Comparison of ENCODE assay signal across 15 cellular contexts in the genomic region with DNA sequence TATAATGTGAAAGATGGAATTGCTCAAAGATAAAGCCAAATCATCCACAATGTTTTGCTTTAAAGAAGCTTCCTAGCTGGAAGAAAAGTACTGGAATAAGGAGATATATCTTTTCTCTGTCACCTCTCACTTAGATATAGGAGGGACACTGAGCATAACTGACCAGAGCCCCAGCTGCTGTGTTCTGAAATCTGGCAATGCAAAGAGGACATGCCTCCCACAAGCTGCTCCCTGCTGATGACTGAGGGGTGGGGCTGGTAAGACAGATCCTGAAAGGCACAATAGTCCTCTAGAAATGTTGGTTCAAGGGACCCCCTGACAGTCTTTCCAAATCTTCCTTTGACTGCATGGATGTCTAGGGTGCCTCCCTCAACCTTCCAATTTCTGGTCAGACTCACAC.
DNase-seq lines count a peak whose midpoint lies in the region; ATAC-seq and TF ChIP-seq lines count a peak whose summit lies in the region.
"Had no signal": no experiment of that assay in that cellular context is flagged by ENCODE, and none has a peak within 500 bp of the region (broad histone marks: within the 10 kb centered on the region; RNA-seq: fewer than 3 reads in every experiment).

No MANE protein-coding gene starts in this region.

- no peaks in the 10 kb centered on the region for H3K36me3 Mint-ChIP-seq in activated naive CD4-positive, alpha-beta T cell treated with anti-CD3 and anti-CD28 coated beads, Interleukin-2, amount 50 U/mL, for 24 hours
- H3K36me3 Mint-ChIP-seq in activated naive CD4-positive, alpha-beta T cell treated with anti-CD3 and anti-CD28 coated beads, Interleukin-2, amount 50 U/mL, for 72 hours = peaks cover 0 to 14% of the 10 kb centered on the region in 2 donors
- H3K36me3 Mint-ChIP-seq in chondrocyte (ENCODE audit: low read depth) = no peaks in the 10 kb centered on the region
- peaks cover 0 to 3% (median 3%) of the 10 kb centered on the region in 3 donors for H3K36me3 Mint-ChIP-seq in naive thymus-derived CD8-positive, alpha-beta T cell
- H3K36me3 Mint-ChIP-seq: CD8-positive, alpha-beta T cell had no signal

- H3K4me1 Mint-ChIP-seq in activated naive CD4-positive, alpha-beta T cell treated with anti-CD3 and anti-CD28 coated beads, Interleukin-2, amount 50 U/mL, for 24 hours = no peaks in the 10 kb centered on the region
- no peaks in the 10 kb centered on the region for H3K4me1 Mint-ChIP-seq in chondrocyte (ENCODE audit: low read depth)
- peaks cover 0 to 2% (median 0%) of the 10 kb centered on the region in 4 donors for H3K4me1 Mint-ChIP-seq in naive thymus-derived CD8-positive, alpha-beta T cell

- no peaks in the 10 kb centered on the region; the same call in 1 of the 2 replicates for H3K9me2 ChIP-seq in DOHH2 (replicated peaks; ENCODE audit: control insufficient read depth, low read length)

- H3K27ac Mint-ChIP-seq in activated naive CD4-positive, alpha-beta T cell treated with anti-CD3 and anti-CD28 coated beads, Interleukin-2, amount 50 U/mL, for 24 hours = peak overlapping the region; percentile 23
- H3K27ac Mint-ChIP-seq in activated naive CD4-positive, alpha-beta T cell treated with anti-CD3 and anti-CD28 coated beads, Interleukin-2, amount 50 U/mL, for 72 hours = no peak overlapping the region
- no peak overlapping the region for H3K27ac Mint-ChIP-seq in chondrocyte (ENCODE audit: unreplicated experiment)
- no peak overlapping the region for H3K27ac Mint-ChIP-seq in naive thymus-derived CD8-positive, alpha-beta T cell
- H3K27ac Mint-ChIP-seq: CD8-positive, alpha-beta T cell had no signal

- TF ChIP-seq CTCF in DOHH2 (IDR thresholded peaks at IDR 0.05; ENCODE audit: low read depth, low read length, poor library complexity, severe bottlenecking) = no peak
- TF ChIP-seq CTCF in HL-60 (IDR thresholded peaks at IDR 0.05; ENCODE audit: insufficient read depth, low read length) = no peak
- TF ChIP-seq CTCF in chondrocyte (IDR thresholded peaks at IDR 0.05) = no peak

- H3K4me1 ChIP-seq in DOHH2 (ENCODE audit: control insufficient read depth, low read length) = peaks cover 16% of the 10 kb centered on the region
- H3K4me1 ChIP-seq: BLaER1 treated with 17β-estradiol and CSF1 and Interleukin-3, amounts not matched to agents 10 nM and 100 nM had no signal

- H3K36me3 ChIP-seq in DOHH2 (ENCODE audit: control insufficient read depth, low read length) = no peaks in the 10 kb centered on the region
- H3K36me3 ChIP-seq: BLaER1 treated with 17β-estradiol and CSF1 and Interleukin-3, amounts not matched to agents 10 nM and 100 nM had no signal

- H3K27me3 Mint-ChIP-seq in activated naive CD4-positive, alpha-beta T cell treated with anti-CD3 and anti-CD28 coated beads, Interleukin-2, amount 50 U/mL, for 24 hours = no peaks in the 10 kb centered on the region
- peaks cover 23% of the 10 kb centered on the region for H3K27me3 Mint-ChIP-seq in chondrocyte (ENCODE audit: low read depth)
- peaks cover 0 to 1% (median 0%) of the 10 kb centered on the region in 5 donors for H3K27me3 Mint-ChIP-seq in naive thymus-derived CD8-positive, alpha-beta T cell

- no peaks in the 10 kb centered on the region for H3K9me3 Mint-ChIP-seq in activated naive CD4-positive, alpha-beta T cell treated with anti-CD3 and anti-CD28 coated beads, Interleukin-2, amount 50 U/mL, for 24 hours
- peaks cover 0 to 5% of the 10 kb centered on the region in 2 donors for H3K9me3 Mint-ChIP-seq in activated naive CD4-positive, alpha-beta T cell treated with anti-CD3 and anti-CD28 coated beads, Interleukin-2, amount 50 U/mL, for 72 hours
- H3K9me3 Mint-ChIP-seq in chondrocyte (ENCODE audit: low read depth) = no peaks in the 10 kb centered on the region
- H3K9me3 Mint-ChIP-seq in naive thymus-derived CD8-positive, alpha-beta T cell = no peaks in the 10 kb centered on the region
- H3K9me3 Mint-ChIP-seq: CD8-positive, alpha-beta T cell; H9 had no signal

- no peaks in the 10 kb centered on the region for H3K9me3 ChIP-seq in DOHH2 (ENCODE audit: control insufficient read depth, insufficient read depth, low read length)

- no peak overlapping the region for H3K27ac ChIP-seq in DOHH2 (ENCODE audit: low read depth, low read length)
- H3K27ac ChIP-seq in HL-60 (replicated peaks) = peak overlapping the region; percentile 25; the same call in 1 of the 2 replicates
- H3K27ac ChIP-seq: BLaER1 treated with 17β-estradiol and CSF1 and Interleukin-3, amounts not matched to agents 10 nM and 100 nM had no signal

- H4K20me1 ChIP-seq in DOHH2 (ENCODE audit: control insufficient read depth, insufficient read depth, low read depth, low read length) = no peaks in the 10 kb centered on the region
- H4K20me1 ChIP-seq: BLaER1 treated with 17β-estradiol and CSF1 and Interleukin-3, amounts not matched to agents 10 nM and 100 nM had no signal

- no peak for ATAC-seq in activated naive CD4-positive, alpha-beta T cell treated with anti-CD3 and anti-CD28 coated beads, Interleukin-2, amount 50 U/mL, for 72 hours
- no peak for ATAC-seq in naive thymus-derived CD8-positive, alpha-beta T cell
- ATAC-seq: CD8-positive, alpha-beta T cell had no signal

- H3F3A ChIP-seq in DOHH2 (ENCODE audit: control insufficient read depth, insufficient read depth) = no peaks in the 10 kb centered on the region

- H3K79me2 ChIP-seq in DOHH2 (ENCODE audit: control insufficient read depth, low read length) = no peaks in the 10 kb centered on the region

- no peak overlapping the region for H3K4me3 Mint-ChIP-seq in activated naive CD4-positive, alpha-beta T cell treated with anti-CD3 and anti-CD28 coated beads, Interleukin-2, amount 50 U/mL, for 24 hours
- no peak overlapping the region for H3K4me3 Mint-ChIP-seq in chondrocyte (ENCODE audit: unreplicated experiment)
- no peak overlapping the region for H3K4me3 Mint-ChIP-seq in naive thymus-derived CD8-positive, alpha-beta T cell
- H3K4me3 Mint-ChIP-seq: CD8-positive, alpha-beta T cell; H9 had no signal

- POLR2A ChIA-PET in naive thymus-derived CD8-positive, alpha-beta T cell (lab: Charles Lee) = interaction anchor here (1.5 kb wide), 1 partner anchor 8 kb away, joined by 5 read pairs; no protein-coding TSS in a partner anchor

- DNase-seq in activated naive CD4-positive, alpha-beta T cell treated with anti-CD3 and anti-CD28 coated beads, Interleukin-2, amount 50 U/mL, for 72 hours (ENCODE audit: low spot score in 2 of 2) = no peak
- DNase-seq in HL-60 (ENCODE audit: low read depth in 1 of 2, low spot score in 1 of 2) (no peak), chondrocyte (ENCODE audit: low spot score) (no peak), NCI-H1694 (lab: John Stamatoyannopoulos, UW) (no peak)
- no peak for DNase-seq in naive thymus-derived CD8-positive, alpha-beta T cell
- DNase-seq: 8988T; Calu3; CD8-positive, alpha-beta T cell; DMS79 treated with DMSO at 0.1 percent for 48 hours; EL; GOT3; H9 had no signal

- H3K4me2 ChIP-seq in DOHH2 (ENCODE audit: low read length) = peak overlapping the region; percentile 10; the same call in 1 of the 2 replicates

- H3K27me3 ChIP-seq in DOHH2 (ENCODE audit: control insufficient read depth, low read length) = no peaks in the 10 kb centered on the region
- H3K27me3 ChIP-seq in HL-60 (ENCODE audit: insufficient read depth, poor library complexity, severe bottlenecking) = no peaks in the 10 kb centered on the region
- H3K27me3 ChIP-seq: BLaER1 treated with 17β-estradiol and CSF1 and Interleukin-3, amounts not matched to agents 10 nM and 100 nM had no signal

- H3K4me3 ChIP-seq in DOHH2 (ENCODE audit: low read length) (no peak overlapping the region), HL-60 (replicated peaks; ENCODE audit: insufficient read depth, low read length) (no peak overlapping the region)
- H3K4me3 ChIP-seq: BLaER1 treated with 17β-estradiol and CSF1 and Interleukin-3, amounts not matched to agents 10 nM and 100 nM had no signal
